Comparison of ENCODE assay signal across 1 cellular context in the genomic region with DNA sequence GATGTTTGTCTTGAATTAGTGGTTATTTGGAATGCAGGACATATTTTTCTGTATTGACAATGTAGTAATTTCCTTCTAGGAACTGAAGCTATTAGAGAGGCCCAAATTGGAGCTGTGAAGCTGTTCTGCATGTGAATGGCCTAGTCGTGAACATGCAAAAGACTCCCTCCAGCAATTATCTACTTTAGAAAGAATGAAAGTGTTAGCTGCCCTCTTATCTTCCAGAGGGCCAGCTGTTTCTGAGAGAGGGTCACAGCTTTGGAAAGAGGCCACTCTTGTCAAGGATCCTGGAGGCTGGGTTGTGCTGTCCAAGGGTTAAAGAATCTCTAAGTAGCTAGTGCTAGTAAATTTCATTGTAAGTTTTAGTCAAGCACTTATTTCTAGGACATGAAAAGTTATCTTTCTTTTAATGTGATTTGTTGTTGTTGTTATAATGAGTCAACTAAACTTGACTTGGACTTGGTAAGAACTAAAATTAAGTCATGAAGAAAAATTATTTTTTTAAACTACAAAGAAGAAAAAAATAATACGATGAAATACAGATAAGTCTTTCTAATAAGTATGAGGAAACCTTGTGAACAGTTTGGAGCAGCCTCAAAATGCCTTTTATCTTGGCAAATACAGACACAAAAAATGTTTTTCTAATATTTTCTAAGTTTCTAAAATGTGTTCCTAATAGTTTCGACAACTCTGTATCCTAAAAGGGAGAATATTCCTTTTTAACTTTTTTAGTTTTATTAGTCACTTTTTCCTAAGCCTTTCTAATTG.
TF ChIP-seq lines count a peak whose summit lies in the region.

No MANE protein-coding gene starts in this region.

TF ChIP-seq in endothelial cell of umbilical vein, 7 proteins besides CTCF, POLR2A, EP300 and RAD21:
- TF ChIP-seq MAX (IDR thresholded peaks at IDR 0.05; ENCODE audit: insufficient read depth, insufficient read length) = no peak
- no peak for TF ChIP-seq MYC (IDR thresholded peaks at IDR 0.05; ENCODE audit: low read depth, low read length)
- TF ChIP-seq GATA2 (IDR thresholded peaks at IDR 0.05; ENCODE audit: insufficient read depth, insufficient read length, low read depth, low read length) = no peak
- TF ChIP-seq POLR2AphosphoS5 (IDR thresholded peaks at IDR 0.05; ENCODE audit: insufficient read depth, low read depth, low read length) = no peak
- no peak for TF ChIP-seq JUN (IDR thresholded peaks at IDR 0.05; ENCODE audit: borderline replicate concordance, insufficient read depth, insufficient read length, low read depth)
- TF ChIP-seq EZH2 (IDR thresholded peaks at IDR 0.05; ENCODE audit: borderline replicate concordance, low read depth, low read length, severe bottlenecking) = no peak
- TF ChIP-seq FOS (IDR thresholded peaks at IDR 0.05; ENCODE audit: borderline replicate concordance, insufficient read depth, low read length) = no peak
